ENCODE assay signal across 8 cellular contexts in genomic region chr5:72307573-72307967, GRCh38. TPM values are rescaled to one million over a fixed set of nuclear protein-coding genes. Genes with fewer than 3 reads are reported as not detected.
DNase-seq lines count a peak whose midpoint lies in the region; TF ChIP-seq lines count a peak whose summit lies in the region.

No MANE protein-coding gene starts in this region.

- H3K4me3 ChIP-seq in ACC112 (ENCODE audit: low read depth, low read length) = peak overlapping the region; percentile 81
- peak overlapping the region; percentile 79 for H3K4me3 ChIP-seq in HUES64 (ENCODE audit: low read length)
- peak overlapping the region; percentile 76 to 83 for H3K4me3 ChIP-seq in cardiac fibroblast (replicated peaks in 1 of 2; ENCODE audit: low read depth in 2 of 2, low read length in 2 of 2)
- peak overlapping the region; percentile 64 for H3K4me3 ChIP-seq in mucosa of stomach (ENCODE audit: low read length)

- DNase-seq in cardiac fibroblast (ENCODE audit: low read depth in 2 of 2) (no peak), nucleus accumbens (lab: John Stamatoyannopoulos, UW) (no peak), NCI-H82 treated with DMSO at 0.1 percent for 48 hours (lab: John Stamatoyannopoulos, UW; ENCODE audit: unreplicated experiment) (no peak), AG08396 (ENCODE audit: low spot score) (no peak), NCI-H2196 treated with DMSO at 0.1 percent for 48 hours (lab: John Stamatoyannopoulos, UW; ENCODE audit: unreplicated experiment) (no peak)

- no peak for TF ChIP-seq CTCF in cardiac fibroblast (IDR thresholded peaks at IDR 0.05; ENCODE audit: low read depth, low read length)

- H3K27me3 ChIP-seq in ACC112 (ENCODE audit: insufficient read depth, low read length) = no peaks in the 10 kb centered on the region
- H3K27me3 ChIP-seq in HUES64 (ENCODE audit: insufficient read depth, low read length) = no peaks in the 10 kb centered on the region
- no peaks in the 10 kb centered on the region for H3K27me3 ChIP-seq in mucosa of stomach (ENCODE audit: control insufficient read depth, insufficient read depth, low read length)

- peak overlapping the region; percentile 43 for H2AFZ ChIP-seq in ACC112 (ENCODE audit: low read length, unreplicated experiment)

- H3K9me3 ChIP-seq in HUES64 (ENCODE audit: insufficient read depth, low read depth, low read length) = no peaks in the 10 kb centered on the region
- H3K9me3 ChIP-seq in mucosa of stomach (ENCODE audit: control insufficient read depth, low read length) = no peaks in the 10 kb centered on the region

- H3K4me1 ChIP-seq in ACC112 (ENCODE audit: control insufficient read depth, insufficient read depth, low read length, unreplicated experiment) (peaks cover 7% of the 10 kb centered on the region), HUES64 (ENCODE audit: insufficient read depth, low read length) (peaks cover 26% of the 10 kb centered on the region), mucosa of stomach (ENCODE audit: control insufficient read depth, insufficient read depth, low read length) (no peaks in the 10 kb centered on the region)

- 60% methylated on average over 6 of the region's 8 CpGs for WGBS in HUES64

- H3K9ac ChIP-seq in HUES64 (ENCODE audit: low read depth, low read length) = peak overlapping the region; percentile 93
- H3K9ac ChIP-seq in mucosa of stomach (ENCODE audit: low read length) = peak overlapping the region; percentile 93

- peaks cover 2% of the 10 kb centered on the region; the same call in 1 of the 2 replicates for H3K36me3 ChIP-seq in ACC112 (ENCODE audit: insufficient read depth, low read length)
- H3K36me3 ChIP-seq in HUES64 (ENCODE audit: insufficient read depth, low read length) = peaks cover 32% of the 10 kb centered on the region
- no peaks in the 10 kb centered on the region for H3K36me3 ChIP-seq in mucosa of stomach (ENCODE audit: control insufficient read depth, insufficient read depth, low read length)

- peaks cover 43% of the 10 kb centered on the region for H3K79me2 ChIP-seq in ACC112 (ENCODE audit: control insufficient read depth, insufficient read depth, low read length, unreplicated experiment)

- peak overlapping the region; percentile 85 for H3K27ac ChIP-seq in ACC112 (ENCODE audit: low read depth, low read length)
- H3K27ac ChIP-seq in HUES64 (ENCODE audit: low read depth, low read length) = peak overlapping the region; percentile 90

RNA-seq across cellular contexts. Expression of gene MRPS27, which starts 12.5 kb away (rescaled TPM):
- 68.7 TPM for polyA plus RNA-seq in HUES64 (2013, experiment 1 of 2)
- 72.7 TPM for polyA plus RNA-seq in HUES64 (2013, experiment 2 of 2)

RNA-seq across cellular contexts. Expression of gene PTCD2, which starts 12.6 kb away (rescaled TPM):
- 10.1 TPM for polyA plus RNA-seq in HUES64 (2013, experiment 1 of 2)
- polyA plus RNA-seq in HUES64 (2013, experiment 2 of 2) = 8.1 TPM
